ENCODE assay signal across 7 cellular contexts in the genomic region with DNA sequence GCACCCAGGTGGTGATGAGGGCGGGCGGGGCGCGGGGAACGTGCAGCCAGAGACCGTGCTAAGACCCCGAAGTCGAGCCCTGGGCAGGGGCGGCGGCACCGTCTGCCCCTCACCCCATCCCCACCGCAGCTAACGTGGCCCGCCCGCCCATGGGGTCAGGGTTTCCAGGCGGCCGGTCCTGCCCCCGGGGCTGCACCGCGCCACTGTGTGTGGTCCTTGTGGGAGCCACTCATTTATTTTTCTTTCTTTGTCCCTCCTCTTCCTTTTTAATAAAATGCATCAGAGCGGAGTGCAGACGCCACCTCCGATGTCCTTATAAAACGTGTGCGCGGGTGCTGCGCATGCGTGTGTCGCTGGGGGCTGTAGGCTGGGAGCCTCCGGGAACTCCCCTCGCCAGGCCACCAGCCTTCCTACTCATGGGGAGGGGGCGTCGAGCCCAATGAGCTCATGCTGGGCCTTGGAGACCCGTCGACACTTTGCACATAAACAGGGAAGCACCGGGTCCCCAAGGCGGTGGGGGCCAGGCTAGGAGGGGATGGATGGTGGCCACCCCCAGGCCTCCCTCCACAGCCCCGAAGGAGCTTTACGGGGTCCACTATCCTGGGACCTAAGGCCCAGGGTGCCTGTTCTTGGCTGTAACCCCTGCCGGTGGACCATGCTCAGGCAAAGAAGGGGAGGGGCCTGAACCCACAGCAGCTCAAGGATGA. TPM values are rescaled to one million over a fixed set of nuclear protein-coding genes. Genes with fewer than 3 reads are reported as not detected.
DNase-seq lines count a peak whose midpoint lies in the region; ATAC-seq lines count a peak whose summit lies in the region.

No MANE protein-coding gene starts in this region.

- no peak for ATAC-seq in T-helper 17 cell

- H3K4me3 ChIP-seq in mesendoderm (ENCODE audit: low read length): no peak overlapping the region
- H3K4me3 ChIP-seq in thymus (ENCODE audit: low read length): peak overlapping the region; percentile 57
- no peak overlapping the region for H3K4me3 ChIP-seq in MG63

- no peak overlapping the region for H4K5ac ChIP-seq in mesendoderm (ENCODE audit: low read length)

- peak overlapping the region; percentile 90 for H3K56ac ChIP-seq in mesendoderm (ENCODE audit: low read length)

- H3K27ac Mint-ChIP-seq in T-helper 17 cell: peak overlapping the region; percentile 69

- DNase-seq in T-helper 17 cell (peak in 1 of 3 donors; percentile 18), dermis blood vessel endothelial cell (peak; percentile 47), mesendoderm (peak; percentile 73), cerebellar cortex (ENCODE audit: low spot score) (no peak), MG63 (no peak), NCI-H1105 (lab: John Stamatoyannopoulos, UW) (no peak)

- H3K4ac ChIP-seq in mesendoderm (ENCODE audit: low read depth, low read length): peak overlapping the region; percentile 47

- H3K79me1 ChIP-seq in mesendoderm (ENCODE audit: low read length): no peaks in the 10 kb centered on the region

- H2AK5ac ChIP-seq in mesendoderm (ENCODE audit: low read length): no peak overlapping the region

- H3K9me3 ChIP-seq in T-helper 17 cell (ENCODE audit: control insufficient read depth, low read length, poor library complexity, severe bottlenecking) (no peaks in the 10 kb centered on the region), thymus (ENCODE audit: control insufficient read depth) (no peaks in the 10 kb centered on the region), MG63 (no peaks in the 10 kb centered on the region)

- H2BK15ac ChIP-seq in mesendoderm (replicated peaks; ENCODE audit: low read depth): no peak overlapping the region

- no peaks in the 10 kb centered on the region for H3K27me3 Mint-ChIP-seq in T-helper 17 cell

- peak overlapping the region; percentile 72 for H3K4me2 ChIP-seq in mesendoderm (ENCODE audit: low read length)

- no peak overlapping the region for H2BK5ac ChIP-seq in mesendoderm (ENCODE audit: low read length)

- WGBS in mesendoderm (ENCODE audit: extremely low coverage, insufficient coverage, low lambda C conversion rate): no CpG with 5 or more reads among the region's 40 CpGs
- 45% methylated on average over 40 of the region's 40 CpGs for WGBS in thymus

- H3K36me3 ChIP-seq in mesendoderm (ENCODE audit: control insufficient read depth, insufficient read depth, low read length): no peaks in the 10 kb centered on the region
- H3K36me3 ChIP-seq in thymus (ENCODE audit: control insufficient read depth, insufficient read depth): no peaks in the 10 kb centered on the region
- H3K36me3 ChIP-seq in MG63: no peaks in the 10 kb centered on the region

- peak overlapping the region; percentile 87 for H3K4me3 Mint-ChIP-seq in T-helper 17 cell

- H3K4me1 Mint-ChIP-seq in T-helper 17 cell: peaks cover 29% of the 10 kb centered on the region

- H3K27ac ChIP-seq in mesendoderm (ENCODE audit: low read depth, low read length) (no peak overlapping the region), thymus (ENCODE audit: low read depth) (peak overlapping the region; percentile 82)

- H3K18ac ChIP-seq in mesendoderm (ENCODE audit: low read length): peak overlapping the region; percentile 72

- no peaks in the 10 kb centered on the region for H3K79me2 ChIP-seq in mesendoderm (ENCODE audit: control insufficient read depth, insufficient read depth, low read length)

- H3K4me1 ChIP-seq in mesendoderm (ENCODE audit: control insufficient read depth, low read depth, low read length) (peaks cover 2% of the 10 kb centered on the region), thymus (ENCODE audit: control insufficient read depth, insufficient read depth, low read length) (peaks cover 13% of the 10 kb centered on the region)

- no peak overlapping the region for H3K23ac ChIP-seq in mesendoderm (ENCODE audit: low read length)

- no peaks in the 10 kb centered on the region for H3K27me3 ChIP-seq in mesendoderm (ENCODE audit: insufficient read depth, low read length, poor library complexity)
- peaks cover 2% of the 10 kb centered on the region for H3K27me3 ChIP-seq in thymus (ENCODE audit: control insufficient read depth, insufficient read depth)
- H3K27me3 ChIP-seq in MG63: no peaks in the 10 kb centered on the region

- no peak overlapping the region for H2BK120ac ChIP-seq in mesendoderm (ENCODE audit: low read depth, low read length)

- H3K36me3 Mint-ChIP-seq in T-helper 17 cell (ENCODE audit: low read depth): no peaks in the 10 kb centered on the region

- no peak overlapping the region for H4K8ac ChIP-seq in mesendoderm (ENCODE audit: low read depth, low read length)

- H3K9ac ChIP-seq in mesendoderm (ENCODE audit: low read length): peak overlapping the region; percentile 64

RNA-seq across cellular contexts. Expression of gene WNT9A, which starts 59.9 kb away (rescaled TPM):
- under 1 TPM; 0.10 to 0.18 TPM for total RNA-seq in T-helper 17 cell
- 1.8 and 2.9 TPM in 2 replicates for total RNA-seq in dermis blood vessel endothelial cell
- polyA plus RNA-seq in mesendoderm (2013, experiment 1 of 2): 0.21 TPM
- 0.15 TPM for polyA plus RNA-seq in mesendoderm (2013, experiment 2 of 2)
- polyA plus RNA-seq in thymus: 2.9 TPM
- total RNA-seq in MG63 (2014; rRNA removed; shearing (Covaris generic); ENCODE audit: low replicate concordance): 10.8 and 11.3 TPM in 2 replicates

Comparison
In these comparisons a context has a peak if more than half of its experiments do, and no peak if none do; other contexts are left out.
1. DNase-seq: peak in dermis blood vessel endothelial cell (single experiment) and mesendoderm (single experiment); none in cerebellar cortex (single experiment), MG63 (single experiment) and NCI-H1105 (single experiment).